ENCODE assay signal across 30 cellular contexts in the genomic region with DNA sequence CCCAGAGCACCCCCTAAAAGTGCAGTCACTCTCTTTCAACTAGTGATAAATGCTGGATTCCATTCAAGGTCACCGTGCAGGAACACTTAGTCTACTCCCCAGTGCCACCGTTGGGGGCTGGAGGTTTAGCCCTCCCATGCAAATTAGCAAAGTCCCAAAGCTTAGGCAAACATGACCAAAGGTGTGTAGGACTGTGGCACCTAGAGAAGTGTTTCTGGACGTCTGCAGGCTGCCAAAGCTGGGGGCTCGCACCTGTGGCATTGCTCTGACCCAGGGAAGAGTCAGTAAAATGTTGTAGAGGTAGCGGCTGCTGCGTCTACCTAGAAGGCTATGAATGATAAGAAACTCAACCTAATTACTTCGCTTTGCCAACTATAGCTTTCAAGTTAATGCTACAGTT. TPM values are rescaled to one million over a fixed set of nuclear protein-coding genes. Genes with fewer than 3 reads are reported as not detected.
"Had no signal": no experiment of that assay in that cellular context is flagged by ENCODE, and none has a peak within 500 bp of the region (broad histone marks: within the 10 kb centered on the region; RNA-seq: fewer than 3 reads in every experiment).

No MANE protein-coding gene starts in this region.

- H3K36me3 Mint-ChIP-seq: activated CD4-positive, alpha-beta memory T cell treated with anti-CD3 and anti-CD28 coated beads for 36 hours; activated naive CD8-positive, alpha-beta T cell treated with anti-CD3 and anti-CD28 coated beads for 36 hours; type B pancreatic cell had no signal

- H3K27me3 Mint-ChIP-seq: type B pancreatic cell had no signal

- H3K9me3 ChIP-seq: ascending aorta, gastrocnemius medialis, mucosa of descending colon, neutrophil, ovary, prostate gland, uterus had no signal

- H3K27ac Mint-ChIP-seq: activated CD4-positive, alpha-beta memory T cell treated with anti-CD3 and anti-CD28 coated beads for 36 hours; activated naive CD4-positive, alpha-beta T cell treated with anti-CD3 and anti-CD28 coated beads for 36 hours; activated naive CD8-positive, alpha-beta T cell treated with anti-CD3 and anti-CD28 coated beads for 36 hours; activated T-helper 1 cell treated with anti-CD3 and anti-CD28 coated beads, Interleukin-12 subunit alpha, Interleukin-12 subunit beta, Interleukin-2, Interleukin-4 antibody, amounts not matched to agents 30 ng/mL and 10 ng/mL and 1 ng/mL, durations not matched to agents 14 hours and 24 hours and 36 hours; nephron progenitor cell; T-helper 1 cell treated with Interleukin-12 subunit alpha and Interleukin-12 subunit beta and Interleukin-4 antibody, amounts not matched to agents 30 μg/mL and 1 μg/mL, for 36 hours; type B pancreatic cell had no signal

- H3K36me3 ChIP-seq: gastrocnemius medialis, neutrophil, ovary, prostate gland, uterus had no signal

- DNase-seq: activated CD4-positive, alpha-beta memory T cell treated with anti-CD3 and anti-CD28 coated beads for 36 hours; activated CD4-positive, alpha-beta T cell treated with anti-CD3 and anti-CD28 coated beads for 48 hours; activated CD8-positive, alpha-beta memory T cell treated with anti-CD3 and anti-CD28 coated beads, Interleukin-2, amount 50 U/mL, for 4 hours; activated effector memory CD4-positive, alpha-beta T cell treated with anti-CD3 and anti-CD28 coated beads, Interleukin-2, amount 50 U/mL, for 16 hours; activated naive CD4-positive, alpha-beta T cell treated with anti-CD3 and anti-CD28 coated beads for 36 hours; activated naive CD8-positive, alpha-beta T cell treated with anti-CD3 and anti-CD28 coated beads for 36 hours; activated T-cell treated with anti-CD3 and anti-CD28 coated beads, Interleukin-2, amount 50 U/mL, for 1 hour; brain microvascular endothelial cell; caudate nucleus; effector CD4-positive, alpha-beta T cell; gastrocnemius medialis; mesendoderm; mucosa of descending colon; nephron progenitor cell; stimulated activated CD4-positive, alpha-beta T cell treated with anti-CD3 and anti-CD28 coated beads, Interleukin-2, amount 100 ng/mL, for 48 hours; stimulated activated naive CD8-positive, alpha-beta T cell treated with anti-CD3 and anti-CD28 coated beads, Interleukin-15, Interleukin-2, amounts not matched to agents 100 U/mL and 50 U/mL, for 24 hours; substantia nigra; SW 1271; T-helper 9 cell had no signal

- H3K9me3 Mint-ChIP-seq: activated CD4-positive, alpha-beta memory T cell treated with anti-CD3 and anti-CD28 coated beads for 36 hours; activated naive CD4-positive, alpha-beta T cell treated with anti-CD3 and anti-CD28 coated beads for 36 hours; activated naive CD8-positive, alpha-beta T cell treated with anti-CD3 and anti-CD28 coated beads for 36 hours; activated T-helper 1 cell treated with anti-CD3 and anti-CD28 coated beads, Interleukin-12 subunit alpha, Interleukin-12 subunit beta, Interleukin-2, Interleukin-4 antibody, amounts not matched to agents 30 ng/mL and 10 ng/mL and 1 ng/mL, durations not matched to agents 14 hours and 24 hours and 36 hours; nephron progenitor cell; T-helper 1 cell treated with Interleukin-12 subunit alpha and Interleukin-12 subunit beta and Interleukin-4 antibody, amounts not matched to agents 30 μg/mL and 1 μg/mL, for 36 hours had no signal

- H3K4me1 Mint-ChIP-seq: activated naive CD8-positive, alpha-beta T cell treated with anti-CD3 and anti-CD28 coated beads for 36 hours had no signal

- H3K4me1 ChIP-seq: prostate gland, uterus had no signal

- H3K4me3 Mint-ChIP-seq: activated CD4-positive, alpha-beta memory T cell treated with anti-CD3 and anti-CD28 coated beads for 36 hours; activated naive CD4-positive, alpha-beta T cell treated with anti-CD3 and anti-CD28 coated beads for 36 hours; activated naive CD8-positive, alpha-beta T cell treated with anti-CD3 and anti-CD28 coated beads for 36 hours; activated T-helper 1 cell treated with anti-CD3 and anti-CD28 coated beads, Interleukin-12 subunit alpha, Interleukin-12 subunit beta, Interleukin-2, Interleukin-4 antibody, amounts not matched to agents 30 ng/mL and 10 ng/mL and 1 ng/mL, durations not matched to agents 14 hours and 24 hours and 36 hours; nephron progenitor cell; T-helper 1 cell treated with Interleukin-12 subunit alpha and Interleukin-12 subunit beta and Interleukin-4 antibody, amounts not matched to agents 30 μg/mL and 1 μg/mL, for 36 hours; type B pancreatic cell had no signal

- H3K4me3 ChIP-seq: ascending aorta, gastrocnemius medialis, lung, mucosa of descending colon, ovary, prostate gland, uterus had no signal

- H3K27me3 ChIP-seq: ascending aorta, brain microvascular endothelial cell, ovary, uterus had no signal

- H3K27ac ChIP-seq: ascending aorta, brain microvascular endothelial cell, neutrophil, ovary, VCaP had no signal

RNA-seq across cellular contexts. Expression of gene COL4A1, which starts 13.9 kb away (rescaled TPM):
- total RNA-seq: activated CD4-positive, alpha-beta memory T cell treated with anti-CD3 and anti-CD28 coated beads for 36 hours; activated CD8-positive, alpha-beta memory T cell treated with anti-CD3 and anti-CD28 coated beads for 36 hours; activated naive CD8-positive, alpha-beta T cell treated with anti-CD3 and anti-CD28 coated beads for 36 hours; activated T-helper 1 cell treated with anti-CD3 and anti-CD28 coated beads, Interleukin-12 subunit alpha, Interleukin-12 subunit beta, Interleukin-2, Interleukin-4 antibody, amounts not matched to agents 30 ng/mL and 10 ng/mL and 1 ng/mL, durations not matched to agents 14 hours and 24 hours and 36 hours had no signal

RNA-seq across cellular contexts. Expression of gene COL4A2, which starts 14.0 kb away (rescaled TPM):
- total RNA-seq: activated CD4-positive, alpha-beta memory T cell treated with anti-CD3 and anti-CD28 coated beads for 36 hours; activated CD8-positive, alpha-beta memory T cell treated with anti-CD3 and anti-CD28 coated beads for 36 hours; activated naive CD4-positive, alpha-beta T cell treated with anti-CD3 and anti-CD28 coated beads for 36 hours; activated naive CD8-positive, alpha-beta T cell treated with anti-CD3 and anti-CD28 coated beads for 36 hours; activated T-helper 1 cell treated with anti-CD3 and anti-CD28 coated beads, Interleukin-12 subunit alpha, Interleukin-12 subunit beta, Interleukin-2, Interleukin-4 antibody, amounts not matched to agents 30 ng/mL and 10 ng/mL and 1 ng/mL, durations not matched to agents 14 hours and 24 hours and 36 hours had no signal
